11 cellular contexts compared by ENCODE assay signal in genomic region chr20:14997791-14998190, GRCh38.
DNase-seq lines count a peak whose midpoint lies in the region; ATAC-seq and TF ChIP-seq lines count a peak whose summit lies in the region.
"Had no signal": no experiment of that assay in that cellular context is flagged by ENCODE, and none has a peak within 500 bp of the region (broad histone marks: within the 10 kb centered on the region; RNA-seq: fewer than 3 reads in every experiment).

No MANE protein-coding gene starts in this region.

- H3K27ac ChIP-seq in SJCRH30, result no peak overlapping the region

- no peak for ATAC-seq in GM21447 (IDR thresholded peaks at IDR 0.05; ENCODE audit: unreplicated experiment)
- ATAC-seq: K562 had no signal

- no peak for TF ChIP-seq CTCF in fibroblast of mammary gland (conservative IDR thresholded peaks at IDR 0.05; ENCODE audit: control insufficient read depth, insufficient read depth, low read depth, low read length)

- no peaks in the 10 kb centered on the region for H3K36me3 ChIP-seq in SJCRH30

- H3K4me3 ChIP-seq in SJCRH30, result no peak overlapping the region
- H3K4me3 ChIP-seq in fibroblast of mammary gland (ENCODE audit: control insufficient read depth, low read depth, low read length), result no peak overlapping the region
- H3K4me3 ChIP-seq in skeletal muscle cell (ENCODE audit: low read depth, low read length), result no peak overlapping the region
- H3K4me3 ChIP-seq: K562 had no signal

- no peaks in the 10 kb centered on the region; the same call in 1 of the 2 replicates for H3K9me3 ChIP-seq in SJCRH30 (replicated peaks)

- DNase-seq in DMS53 (lab: John Stamatoyannopoulos, UW) (peak; percentile 8), DMS53 treated with DMSO at 0.1 percent for 48 hours (lab: John Stamatoyannopoulos, UW; ENCODE audit: unreplicated experiment) (no peak), SJCRH30 (peak; percentile 9 to 31), fibroblast of mammary gland (ENCODE audit: low read depth) (peak; percentile 86), skeletal muscle cell (ENCODE audit: low read depth) (peak; percentile 51), NCI-H748 (lab: John Stamatoyannopoulos, UW; ENCODE audit: unreplicated experiment) (no peak), HCEC 1CT (no peak)
- DNase-seq: activated naive CD4-positive, alpha-beta T cell; nucleus accumbens had no signal

- H3K4me1 ChIP-seq in SJCRH30, result peaks cover 11% of the 10 kb centered on the region

- H3K27me3 ChIP-seq in SJCRH30, result no peaks in the 10 kb centered on the region; the same call in 1 of the 2 replicates

Comparison
In these comparisons a context has a peak if more than half of its experiments do, and no peak if none do; other contexts are left out.
1. DNase-seq: peak in DMS53 (single experiment), SJCRH30 (2 of 2), fibroblast of mammary gland (single experiment) and skeletal muscle cell (single experiment); none in DMS53 treated with DMSO at 0.1 percent for 48 hours (single experiment), NCI-H748 (single experiment) and HCEC 1CT (single experiment).